In the genomic region with DNA sequence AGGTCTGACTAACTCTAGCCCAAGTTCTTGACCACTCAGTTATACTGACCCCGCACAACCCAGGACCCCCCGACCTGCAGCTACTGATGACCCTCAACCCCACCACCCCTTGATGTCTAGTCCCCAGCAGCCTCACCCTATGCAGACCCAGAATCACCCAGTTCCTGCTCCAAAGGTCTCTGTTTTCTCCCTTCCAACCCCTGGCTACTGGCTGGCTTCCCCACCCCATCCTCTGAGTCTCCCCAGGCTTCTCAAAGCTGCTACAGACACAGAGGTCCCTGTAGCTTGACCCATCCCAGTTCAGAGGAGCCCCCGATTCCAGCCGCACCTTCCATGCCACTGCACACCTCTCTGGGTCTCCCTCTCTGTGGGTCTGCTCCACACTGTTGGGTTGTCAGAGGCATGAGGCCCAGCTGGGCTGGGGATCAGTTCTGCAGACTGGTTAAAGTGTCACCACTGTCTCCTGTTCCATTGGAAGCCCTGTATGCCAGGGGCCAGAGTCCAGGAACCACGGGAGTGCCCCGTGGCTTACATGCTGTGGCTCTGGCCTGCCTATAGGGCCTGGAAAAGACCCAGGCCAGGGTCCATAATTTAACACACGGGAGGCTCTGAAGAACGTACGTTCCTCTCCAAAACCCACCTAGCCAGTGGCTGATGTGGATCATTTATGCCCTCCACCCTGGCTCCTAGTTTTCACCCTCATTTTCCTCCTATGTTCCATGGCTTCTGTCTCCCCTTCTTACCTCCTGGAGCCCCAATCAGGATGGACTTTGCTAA, we compare ENCODE assay signal across 1 cellular context.
TF ChIP-seq lines count a peak whose summit lies in the region.

No MANE protein-coding gene starts in this region.

TF ChIP-seq in HepG2, 621 proteins besides CTCF, POLR2A, EP300 and RAD21 (continued from another document and continues in another):
- TF ChIP-seq ZNF318 (CRISPR knock-in tag; IDR thresholded peaks at IDR 0.05): 0 out of 2 replicates have a peak, but pooled peaks have one; percentile 62
- peak; percentile 85 for TF ChIP-seq BORCS8-MEF2B (CRISPR knock-in tag; IDR thresholded peaks at IDR 0.05)
- TF ChIP-seq FUBP1 (CRISPR knock-in tag; IDR thresholded peaks at IDR 0.05; ENCODE audit: borderline replicate concordance): peak; percentile 56; the same call in 1 of the 2 replicates
- TF ChIP-seq MATR3 (CRISPR knock-in tag; IDR thresholded peaks at IDR 0.05): no peak
- TF ChIP-seq PTBP1 (IDR thresholded peaks at IDR 0.05; ENCODE audit: low read depth, low read length, poor library complexity, severe bottlenecking): no peak
- TF ChIP-seq CEBPZ (IDR thresholded peaks at IDR 0.05; ENCODE audit: low read length): no peak
- peak; percentile 70; the same call in 1 of the 2 replicates for TF ChIP-seq ZNF629 (CRISPR knock-in tag; conservative IDR thresholded peaks at IDR 0.05)
- TF ChIP-seq, protein P1, sequence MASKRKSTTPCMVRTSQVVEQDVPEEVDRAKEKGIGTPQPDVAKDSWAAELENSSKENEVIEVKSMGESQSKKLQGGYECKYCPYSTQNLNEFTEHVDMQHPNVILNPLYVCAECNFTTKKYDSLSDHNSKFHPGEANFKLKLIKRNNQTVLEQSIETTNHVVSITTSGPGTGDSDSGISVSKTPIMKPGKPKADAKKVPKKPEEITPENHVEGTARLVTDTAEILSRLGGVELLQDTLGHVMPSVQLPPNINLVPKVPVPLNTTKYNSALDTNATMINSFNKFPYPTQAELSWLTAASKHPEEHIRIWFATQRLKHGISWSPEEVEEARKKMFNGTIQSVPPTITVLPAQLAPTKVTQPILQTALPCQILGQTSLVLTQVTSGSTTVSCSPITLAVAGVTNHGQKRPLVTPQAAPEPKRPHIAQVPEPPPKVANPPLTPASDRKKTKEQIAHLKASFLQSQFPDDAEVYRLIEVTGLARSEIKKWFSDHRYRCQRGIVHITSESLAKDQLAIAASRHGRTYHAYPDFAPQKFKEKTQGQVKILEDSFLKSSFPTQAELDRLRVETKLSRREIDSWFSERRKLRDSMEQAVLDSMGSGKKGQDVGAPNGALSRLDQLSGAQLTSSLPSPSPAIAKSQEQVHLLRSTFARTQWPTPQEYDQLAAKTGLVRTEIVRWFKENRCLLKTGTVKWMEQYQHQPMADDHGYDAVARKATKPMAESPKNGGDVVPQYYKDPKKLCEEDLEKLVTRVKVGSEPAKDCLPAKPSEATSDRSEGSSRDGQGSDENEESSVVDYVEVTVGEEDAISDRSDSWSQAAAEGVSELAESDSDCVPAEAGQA (IDR thresholded peaks at IDR 0.05; ENCODE audit: low read depth): no peak; the same call in 1 of the 2 replicates
- TF ChIP-seq, protein P1 (CRISPR knock-in tag; IDR thresholded peaks at IDR 0.05; ENCODE audit: borderline replicate concordance): no peak
- TF ChIP-seq GLI4 (CRISPR knock-in tag; IDR thresholded peaks at IDR 0.05; ENCODE audit: borderline replicate concordance): peak; percentile 64; the same call in 1 of the 2 replicates
- TF ChIP-seq, protein P2, sequence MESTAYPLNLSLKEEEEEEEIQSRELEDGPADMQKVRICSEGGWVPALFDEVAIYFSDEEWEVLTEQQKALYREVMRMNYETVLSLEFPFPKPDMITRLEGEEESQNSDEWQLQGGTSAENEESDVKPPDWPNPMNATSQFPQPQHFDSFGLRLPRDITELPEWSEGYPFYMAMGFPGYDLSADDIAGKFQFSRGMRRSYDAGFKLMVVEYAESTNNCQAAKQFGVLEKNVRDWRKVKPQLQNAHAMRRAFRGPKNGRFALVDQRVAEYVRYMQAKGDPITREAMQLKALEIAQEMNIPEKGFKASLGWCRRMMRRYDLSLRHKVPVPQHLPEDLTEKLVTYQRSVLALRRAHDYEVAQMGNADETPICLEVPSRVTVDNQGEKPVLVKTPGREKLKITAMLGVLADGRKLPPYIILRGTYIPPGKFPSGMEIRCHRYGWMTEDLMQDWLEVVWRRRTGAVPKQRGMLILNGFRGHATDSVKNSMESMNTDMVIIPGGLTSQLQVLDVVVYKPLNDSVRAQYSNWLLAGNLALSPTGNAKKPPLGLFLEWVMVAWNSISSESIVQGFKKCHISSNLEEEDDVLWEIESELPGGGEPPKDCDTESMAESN (CRISPR knock-in tag; conservative IDR thresholded peaks at IDR 0.05): peak; percentile 66; the same call in 1 of the 2 replicates
- TF ChIP-seq ZNF335 (CRISPR knock-in tag; IDR thresholded peaks at IDR 0.05): no peak
- TF ChIP-seq ZFP1 (CRISPR knock-in tag; IDR thresholded peaks at IDR 0.05): peak; percentile 68; the same call in 1 of the 2 replicates
- TF ChIP-seq ZNF296 (CRISPR knock-in tag; conservative IDR thresholded peaks at IDR 0.05): no peak
- no peak; the same call in 1 of the 2 replicates for TF ChIP-seq EHMT2 (IDR thresholded peaks at IDR 0.05; ENCODE audit: borderline replicate concordance, low read depth, low read length)
- TF ChIP-seq ZNF34 (CRISPR knock-in tag; IDR thresholded peaks at IDR 0.05; ENCODE audit: borderline replicate concordance): 0 out of 2 replicates have a peak, but pooled peaks have one; percentile 65
- TF ChIP-seq ZNF24 (IDR thresholded peaks at IDR 0.05): no peak
- no peak for TF ChIP-seq ATF1 (CRISPR knock-in tag; IDR thresholded peaks at IDR 0.05)
- TF ChIP-seq SRSF9 (IDR thresholded peaks at IDR 0.05; ENCODE audit: borderline replicate concordance, insufficient read depth, low read depth, low read length, poor library complexity, severe bottlenecking): no peak
- peak; percentile 60; the same call in 1 of the 2 replicates for TF ChIP-seq GMEB1 (CRISPR knock-in tag; IDR thresholded peaks at IDR 0.05; ENCODE audit: borderline replicate concordance)
- peak; percentile 57; the same call in 1 of the 2 replicates for TF ChIP-seq CREM (IDR thresholded peaks at IDR 0.05)
- no peak for TF ChIP-seq CREM (CRISPR knock-in tag; IDR thresholded peaks at IDR 0.05)
